22 cellular contexts compared by ENCODE assay signal in genomic region chr12:88889326-88890110, GRCh38.
DNase-seq lines count a peak whose midpoint lies in the region; ATAC-seq and TF ChIP-seq lines count a peak whose summit lies in the region.
"Had no signal": no experiment of that assay in that cellular context is flagged by ENCODE, and none has a peak within 500 bp of the region (broad histone marks: within the 10 kb centered on the region; RNA-seq: fewer than 3 reads in every experiment).

No MANE protein-coding gene starts in this region.

- TF ChIP-seq CTCF in AG09309 (IDR thresholded peaks at IDR 0.05; ENCODE audit: control insufficient read depth, insufficient read depth, low read depth, low read length, missing control alignments) = no peak
- TF ChIP-seq CTCF in cardiac fibroblast (IDR thresholded peaks at IDR 0.05; ENCODE audit: low read depth, low read length) = no peak

- POLR2A ChIA-PET in activated CD4-positive, alpha-beta T cell treated with anti-CD3 and anti-CD28 coated beads, Interleukin-2, amount 10 ng/mL, durations not matched to agents 7 days and 5 days (lab: Charles Lee) = no interaction called here

- ATAC-seq in HG02885 (IDR thresholded peaks at IDR 0.05; ENCODE audit: poor library complexity, unreplicated experiment) = no peak
- ATAC-seq: psoas muscle had no signal

- H3K27me3 Mint-ChIP-seq in activated CD4-positive, alpha-beta T cell treated with anti-CD3 and anti-CD28 coated beads, Interleukin-2, amount 10 ng/mL, durations not matched to agents 7 days and 5 days = no peaks in the 10 kb centered on the region
- H3K27me3 Mint-ChIP-seq: activated CD4-positive, alpha-beta T cell treated with anti-CD3 and anti-CD28 coated beads, Interleukin-2, amount 10 ng/mL, durations not matched to agents 24 days and 14 days; activated naive CD4-positive, alpha-beta T cell treated with anti-CD3 and anti-CD28 coated beads, Interleukin-2, amount 10 ng/mL, durations not matched to agents 7 days and 5 days had no signal

- H3K9me3 Mint-ChIP-seq in activated CD4-positive, alpha-beta T cell treated with anti-CD3 and anti-CD28 coated beads, Interleukin-2, amount 10 ng/mL, durations not matched to agents 7 days and 5 days = no peaks in the 10 kb centered on the region
- H3K9me3 Mint-ChIP-seq: activated CD4-positive, alpha-beta T cell treated with anti-CD3 and anti-CD28 coated beads, Interleukin-2, amount 10 ng/mL, durations not matched to agents 24 days and 14 days; activated naive CD4-positive, alpha-beta T cell treated with anti-CD3 and anti-CD28 coated beads, Interleukin-2, amount 10 ng/mL, durations not matched to agents 7 days and 5 days; activated T-helper 1 cell treated with anti-CD3 and anti-CD28 coated beads, Interleukin-12 subunit alpha, Interleukin-12 subunit beta, Interleukin-2, Interleukin-4 antibody, amounts not matched to agents 30 ng/mL and 10 ng/mL and 1 ng/mL, durations not matched to agents 14 hours and 24 hours and 36 hours had no signal

- CTCF ChIA-PET in activated CD4-positive, alpha-beta T cell treated with anti-CD3 and anti-CD28 coated beads, Interleukin-2, amount 10 ng/mL, durations not matched to agents 7 days and 5 days (lab: Charles Lee) = no interaction called here

- H3K4me3 Mint-ChIP-seq in activated CD4-positive, alpha-beta T cell treated with anti-CD3 and anti-CD28 coated beads, Interleukin-2, amount 10 ng/mL, durations not matched to agents 7 days and 5 days = no peak overlapping the region
- H3K4me3 Mint-ChIP-seq: activated CD4-positive, alpha-beta T cell treated with anti-CD3 and anti-CD28 coated beads, Interleukin-2, amount 10 ng/mL, durations not matched to agents 24 days and 14 days; activated naive CD4-positive, alpha-beta T cell treated with anti-CD3 and anti-CD28 coated beads, Interleukin-2, amount 10 ng/mL, durations not matched to agents 7 days and 5 days; activated T-helper 1 cell treated with anti-CD3 and anti-CD28 coated beads, Interleukin-12 subunit alpha, Interleukin-12 subunit beta, Interleukin-2, Interleukin-4 antibody, amounts not matched to agents 30 ng/mL and 10 ng/mL and 1 ng/mL, durations not matched to agents 14 hours and 24 hours and 36 hours had no signal

- H3K4me1 Mint-ChIP-seq in activated CD4-positive, alpha-beta T cell treated with anti-CD3 and anti-CD28 coated beads, Interleukin-2, amount 10 ng/mL, durations not matched to agents 7 days and 5 days = no peaks in the 10 kb centered on the region
- H3K4me1 Mint-ChIP-seq: activated CD4-positive, alpha-beta T cell treated with anti-CD3 and anti-CD28 coated beads, Interleukin-2, amount 10 ng/mL, durations not matched to agents 24 days and 14 days; activated naive CD4-positive, alpha-beta T cell treated with anti-CD3 and anti-CD28 coated beads, Interleukin-2, amount 10 ng/mL, durations not matched to agents 7 days and 5 days had no signal

- H3K27ac Mint-ChIP-seq in activated CD4-positive, alpha-beta T cell treated with anti-CD3 and anti-CD28 coated beads, Interleukin-2, amount 10 ng/mL, durations not matched to agents 7 days and 5 days = no peak overlapping the region
- H3K27ac Mint-ChIP-seq: activated CD4-positive, alpha-beta T cell treated with anti-CD3 and anti-CD28 coated beads, Interleukin-2, amount 10 ng/mL, durations not matched to agents 24 days and 14 days; activated naive CD4-positive, alpha-beta T cell treated with anti-CD3 and anti-CD28 coated beads, Interleukin-2, amount 10 ng/mL, durations not matched to agents 7 days and 5 days; activated T-helper 1 cell treated with anti-CD3 and anti-CD28 coated beads, Interleukin-12 subunit alpha, Interleukin-12 subunit beta, Interleukin-2, Interleukin-4 antibody, amounts not matched to agents 30 ng/mL and 10 ng/mL and 1 ng/mL, durations not matched to agents 14 hours and 24 hours and 36 hours had no signal

- H3K36me3 Mint-ChIP-seq in activated CD4-positive, alpha-beta T cell treated with anti-CD3 and anti-CD28 coated beads, Interleukin-2, amount 10 ng/mL, durations not matched to agents 7 days and 5 days (ENCODE audit: low read depth) = no peaks in the 10 kb centered on the region
- H3K36me3 Mint-ChIP-seq: activated naive CD4-positive, alpha-beta T cell treated with anti-CD3 and anti-CD28 coated beads, Interleukin-2, amount 10 ng/mL, durations not matched to agents 7 days and 5 days had no signal

- DNase-seq in AG09309 (ENCODE audit: low read depth) = peak; percentile 35
- DNase-seq in NCI-H226 = peak; percentile 56
- peak; percentile 69 to 80 for DNase-seq in cardiac fibroblast (ENCODE audit: low read depth in 2 of 2)
- peak; percentile 78 for DNase-seq in iris pigment epithelial cell (ENCODE audit: low read depth)
- DNase-seq in activated CD4-positive, alpha-beta T cell treated with anti-CD3 and anti-CD28 coated beads, Interleukin-2, amount 10 ng/mL, durations not matched to agents 7 days and 5 days = no peak
- no peak for DNase-seq in GM19238 (ENCODE audit: insufficient read length, low spot score)
- DNase-seq in SKM-1 (lab: John Stamatoyannopoulos, UW; ENCODE audit: unreplicated experiment) = no peak
- DNase-seq: activated CD4-positive, alpha-beta T cell treated with anti-CD3 and anti-CD28 coated beads, Interleukin-2, amount 10 ng/mL, durations not matched to agents 24 days and 14 days; activated naive CD4-positive, alpha-beta T cell treated with anti-CD3 and anti-CD28 coated beads, Interleukin-2, amount 10 ng/mL, durations not matched to agents 7 days and 5 days; anterior cingulate cortex; cerebellar nuclear complex; MG63; NCI-H1417; NCI-H2081 treated with DMSO at 0.1 percent for 48 hours; NCI-H774; psoas muscle; stimulated activated CD4-positive, alpha-beta T cell treated with anti-CD3 and anti-CD28 coated beads, Interleukin-2, amount 100 ng/mL, for 24 hours; T-helper 9 cell; WERI-Rb-1 had no signal

- H3K4me3 ChIP-seq in AG09309 (ENCODE audit: control insufficient read depth, low read depth, low read length) (no peak overlapping the region), cardiac fibroblast (replicated peaks in 1 of 2; ENCODE audit: low read depth in 2 of 2, low read length in 2 of 2) (no peak overlapping the region)
- H3K4me3 ChIP-seq: MG63, psoas muscle, skin epidermis had no signal

Comparison
In these comparisons a context has a peak if more than half of its experiments do, and no peak if none do; other contexts are left out.
1. DNase-seq: peak in AG09309 (single experiment), NCI-H226 (single experiment), cardiac fibroblast (2 of 2) and iris pigment epithelial cell (single experiment); none in activated CD4-positive, alpha-beta T cell treated with anti-CD3 and anti-CD28 coated beads, Interleukin-2, amount 10 ng/mL, durations not matched to agents 7 days and 5 days (single experiment), GM19238 (single experiment) and SKM-1 (single experiment).